ENCODE assay signal across 1 cellular context in genomic region chr3:186700267-186700666, GRCh38.
TF ChIP-seq lines count a peak whose summit lies in the region.

No MANE protein-coding gene starts in this region.

TF ChIP-seq in K562, 482 proteins besides CTCF, POLR2A, EP300 and RAD21 (continued from another document):
- TF ChIP-seq MITF (IDR thresholded peaks at IDR 0.05) = no peak
- TF ChIP-seq PRPF4 (IDR thresholded peaks at IDR 0.05; ENCODE audit: insufficient read depth, low read depth, low read length, poor library complexity, severe bottlenecking) = no peak
- TF ChIP-seq ZNF655 (CRISPR knock-in tag; IDR thresholded peaks at IDR 0.05) = no peak
- no peak for TF ChIP-seq ZSCAN29 (IDR thresholded peaks at IDR 0.05)
- no peak for TF ChIP-seq REST (CRISPR knock-in tag; IDR thresholded peaks at IDR 0.05; ENCODE audit: low read depth)
- TF ChIP-seq FOSL1 (tag; conservative IDR thresholded peaks at IDR 0.05) = peak; percentile 70; the same call in 1 of the 2 replicates
- TF ChIP-seq HMGN3 (IDR thresholded peaks at IDR 0.05; ENCODE audit: borderline replicate concordance, extremely low read depth, insufficient read length, low read depth, low read length) = no peak
- no peak for TF ChIP-seq NELFE (IDR thresholded peaks at IDR 0.05; ENCODE audit: insufficient read depth, insufficient read length)
- TF ChIP-seq HOXB6 (CRISPR knock-in tag; IDR thresholded peaks at IDR 0.05; ENCODE audit: borderline replicate concordance) = no peak
- TF ChIP-seq ZNF23 (CRISPR knock-in tag; IDR thresholded peaks at IDR 0.05) = no peak
- no peak for TF ChIP-seq ZNF707 (CRISPR knock-in tag; conservative IDR thresholded peaks at IDR 0.05)
- no peak for TF ChIP-seq ARID3A (IDR thresholded peaks at IDR 0.05; ENCODE audit: borderline replicate concordance, low read depth, low read length)
- no peak for TF ChIP-seq RREB1 (CRISPR knock-in tag; IDR thresholded peaks at IDR 0.05)
- no peak for TF ChIP-seq ZBTB33 (CRISPR knock-in tag; IDR thresholded peaks at IDR 0.05)
- no peak for TF ChIP-seq POLR3A (IDR thresholded peaks at IDR 0.05; ENCODE audit: borderline replicate concordance, extremely low read depth, insufficient read depth, insufficient read length)
- TF ChIP-seq THRB (CRISPR knock-in tag; conservative IDR thresholded peaks at IDR 0.05) = no peak
- TF ChIP-seq RBM25 (IDR thresholded peaks at IDR 0.05; ENCODE audit: low read depth, low read length, severe bottlenecking) = no peak
- no peak for TF ChIP-seq TCF7L2 (IDR thresholded peaks at IDR 0.05; ENCODE audit: low read depth, low read length)
- no peak for TF ChIP-seq CGGBP1 (CRISPR knock-in tag; IDR thresholded peaks at IDR 0.05)
- TF ChIP-seq ZNF217 (CRISPR knock-in tag; IDR thresholded peaks at IDR 0.05) = no peak
- TF ChIP-seq MCM2 (IDR thresholded peaks at IDR 0.05; ENCODE audit: low read depth) = no peak
- TF ChIP-seq NONO (IDR thresholded peaks at IDR 0.05; ENCODE audit: low read depth in 2 of 2, low read length in 1 of 2) = no peak
- TF ChIP-seq CBFA2T2 (conservative IDR thresholded peaks at IDR 0.05) = peak; percentile 92
- TF ChIP-seq ZNF263 (CRISPR knock-in tag; IDR thresholded peaks at IDR 0.05; ENCODE audit: borderline replicate concordance) = no peak
- no peak for TF ChIP-seq HNRNPH1 (optimal IDR thresholded peaks at IDR 0.05; ENCODE audit: low read depth, low read length)
- peak; percentile 60 to 87; a peak in 3 of 4 replicates for TF ChIP-seq TBL1XR1 (IDR thresholded peaks at IDR 0.05; ENCODE audit: low read length in 2 of 2)
- no peak for TF ChIP-seq HOMEZ (CRISPR knock-in tag; IDR thresholded peaks at IDR 0.05)
- no peak for TF ChIP-seq POLR2H (tag; IDR thresholded peaks at IDR 0.05; ENCODE audit: low read depth)
